1 cellular context compared by ENCODE assay signal in genomic region chr6:16237242-16237641, GRCh38.
TF ChIP-seq lines count a peak whose summit lies in the region.

No MANE protein-coding gene starts in this region.

TF ChIP-seq in GM12878, 131 proteins besides CTCF, POLR2A, EP300 and RAD21 (continued from another document):
- TF ChIP-seq IRF5 (IDR thresholded peaks at IDR 0.05; ENCODE audit: borderline replicate concordance) (no peak), LARP7 (IDR thresholded peaks at IDR 0.05) (no peak), NKRF (conservative IDR thresholded peaks at IDR 0.05) (no peak), RELA (IDR thresholded peaks at IDR 0.05; ENCODE audit: borderline replicate concordance, partially characterized antibody) (no peak), NR2C2 (IDR thresholded peaks at IDR 0.05; ENCODE audit: borderline replicate concordance, control insufficient read depth, insufficient read length, low read depth) (no peak)
